8 cellular contexts compared by ENCODE assay signal in genomic region chr4:73255847-73256246, GRCh38. TPM values are rescaled to one million over a fixed set of nuclear protein-coding genes. Genes with fewer than 3 reads are reported as not detected.
DNase-seq lines count a peak whose midpoint lies in the region; ATAC-seq, FAIRE-seq and TF ChIP-seq lines count a peak whose summit lies in the region.
"Not testable (repeated sequence)": the region's sequence is repeated elsewhere in the genome, so short reads cannot be mapped to it uniquely, and the experiment has no call there.

No MANE protein-coding gene starts in this region.

- dilution Hi-C loops in mammary epithelial cell (cut with HindIII; ENCODE audit: low sequenced_read_pairs) = not testable (repeated sequence)

- not testable (repeated sequence) for BruUV-seq in OCI-LY7 (replicated peaks; lab: Mats Ljungman, UMichigan); mammary epithelial cell (replicated peaks; lab: Mats Ljungman, UMichigan)

- H3K27me3 Mint-ChIP-seq in GM23338 (ENCODE audit: insufficient read depth, low read depth, poor library complexity) = peaks cover 13% of the 10 kb centered on the region
- not testable (repeated sequence) for H3K27me3 Mint-ChIP-seq in activated T-cell treated with anti-CD3 and anti-CD28 coated beads, Interleukin-2, amount 50 U/mL, for 24 hours

- H3K9me2 ChIP-seq in GM23338 (ENCODE audit: insufficient read depth); OCI-LY7 (ENCODE audit: insufficient read depth, low read length): not testable (repeated sequence)

- H3K27ac ChIP-seq in A549; GM23338 (ENCODE audit: low read depth); OCI-LY7 (ENCODE audit: low read depth, low read length, poor library complexity, severe bottlenecking): not testable (repeated sequence)
- peak overlapping the region; percentile 16 for H3K27ac ChIP-seq in mammary epithelial cell (ENCODE audit: insufficient read depth, low read depth, low read length)

- not testable (repeated sequence) for H3K9me3 Mint-ChIP-seq in GM23338; activated T-cell treated with anti-CD3 and anti-CD28 coated beads, Interleukin-2, amount 50 U/mL, for 24 hours

- H3K36me3 Mint-ChIP-seq in GM23338 (ENCODE audit: low read depth) = peaks cover 35% of the 10 kb centered on the region
- peaks cover 84% of the 10 kb centered on the region for H3K36me3 Mint-ChIP-seq in activated T-cell treated with anti-CD3 and anti-CD28 coated beads, Interleukin-2, amount 50 U/mL, for 24 hours (ENCODE audit: low read depth)

- ATAC-seq in A549, GM23338, mucosa of descending colon: not testable (repeated sequence)

- 79% methylated on average over 8 of the region's 8 CpGs for WGBS in A549 (ENCODE audit: missing lambda C conversion rate)
- WGBS in mammary epithelial cell (ENCODE audit: low coverage, missing lambda C conversion rate) = 79% methylated on average over 5 of the region's 8 CpGs

- H4K20me1 ChIP-seq in GM23338 (replicated peaks; ENCODE audit: insufficient read depth) (peaks cover 39% of the 10 kb centered on the region), OCI-LY7 (ENCODE audit: insufficient read depth, low read length) (peaks cover 56% of the 10 kb centered on the region)
- H4K20me1 ChIP-seq in mammary epithelial cell (ENCODE audit: insufficient read depth, low read length) = not testable (repeated sequence)

- not testable (repeated sequence) for H3F3A ChIP-seq in GM23338 (replicated peaks; ENCODE audit: low read depth)

- H3K4me2 ChIP-seq in A549 (peak overlapping the region; percentile 77; the same call in 2 of the 3 replicates), GM23338 (peak overlapping the region; percentile 94; the same call in 1 of the 2 replicates), OCI-LY7 (ENCODE audit: low read length) (peak overlapping the region; percentile 92), mammary epithelial cell (ENCODE audit: insufficient read depth, low read depth, low read length) (peak overlapping the region; percentile 86)

- not testable (repeated sequence) for TF ChIP-seq POLR2A in A549 (IDR thresholded peaks at IDR 0.05; ENCODE audit: low read length)

- H2AFZ ChIP-seq in GM23338; OCI-LY7 (ENCODE audit: low read length); mammary epithelial cell (ENCODE audit: low read depth, low read length): not testable (repeated sequence)

- not testable (repeated sequence) for DNase-seq in A549 (ENCODE audit: low read depth in 1 of 2, low spot score in 1 of 2); GM23338 (ENCODE audit: low spot score); OCI-LY7 (ENCODE audit: low spot score); activated T-cell treated with anti-CD3 and anti-CD28 coated beads, Interleukin-2, amount 50 U/mL, for 24 hours; mammary epithelial cell; fibroblast of pulmonary artery (ENCODE audit: low read depth); retinal pigment epithelial cell (ENCODE audit: low read depth)
- peak in 2 of 3 donors; percentile 20 to 44 for DNase-seq in mucosa of descending colon

- peak overlapping the region; percentile 95 for H3K4me3 Mint-ChIP-seq in GM23338
- peak overlapping the region; percentile 98 for H3K4me3 Mint-ChIP-seq in activated T-cell treated with anti-CD3 and anti-CD28 coated beads, Interleukin-2, amount 50 U/mL, for 24 hours

- H3K9me3 ChIP-seq in A549; OCI-LY7 (ENCODE audit: low read length); mammary epithelial cell (replicated peaks; ENCODE audit: insufficient read depth, low read length); mucosa of descending colon: not testable (repeated sequence)

- POLR2A ChIA-PET in A549 (lab: Yijun Ruan, JAX) = not testable (repeated sequence)
- POLR2A ChIA-PET in OCI-LY7 (lab: Charles Lee) = interaction anchor here (1.1 to 1.4 kb wide), 3 partner anchors 10 to 20 kb away, joined by 4 to 6 read pairs (median 6); no protein-coding TSS in a partner anchor

- CTCF ChIA-PET in A549 (lab: Yijun Ruan, JAX) (interaction anchor here (0.9 to 2.6 kb wide), 4 partner anchors 18 to 217 kb away, joined by 3 to 7 read pairs (median 4); no protein-coding TSS in a partner anchor), mammary epithelial cell (lab: Charles Lee; ENCODE audit: low non-redundant PET) (interaction anchor here (0.6 kb wide), 1 partner anchor 95 kb away, joined by 8 read pairs; no protein-coding TSS in a partner anchor)
- CTCF ChIA-PET in OCI-LY7 (lab: Charles Lee; ENCODE audit: unreplicated experiment) = not testable (repeated sequence)

- H3K27ac Mint-ChIP-seq in GM23338; activated T-cell treated with anti-CD3 and anti-CD28 coated beads, Interleukin-2, amount 50 U/mL, for 24 hours: not testable (repeated sequence)

- TF ChIP-seq CTCF in A549 (IDR thresholded peaks at IDR 0.05); GM23338 (conservative IDR thresholded peaks at IDR 0.05; ENCODE audit: low read depth in 2 of 2); OCI-LY7 (conservative IDR thresholded peaks at IDR 0.05; ENCODE audit: low read length); mammary epithelial cell (conservative IDR thresholded peaks at IDR 0.05 in 1 of 2, IDR thresholded peaks at IDR 0.05 in 1 of 2; ENCODE audit: extremely low read depth in 1 of 2, insufficient read depth in 1 of 2, low read depth in 1 of 2, low read length in 2 of 2); fibroblast of pulmonary artery (IDR thresholded peaks at IDR 0.05; ENCODE audit: low read length, missing control alignments); mucosa of descending colon (IDR thresholded peaks at IDR 0.05); retinal pigment epithelial cell (conservative IDR thresholded peaks at IDR 0.05; ENCODE audit: low read depth, low read length): not testable (repeated sequence)

- peaks cover 25% of the 10 kb centered on the region for H3K4me1 Mint-ChIP-seq in GM23338
- H3K4me1 Mint-ChIP-seq in activated T-cell treated with anti-CD3 and anti-CD28 coated beads, Interleukin-2, amount 50 U/mL, for 24 hours (ENCODE audit: low read depth) = peaks cover 64% of the 10 kb centered on the region

- H3K27me3 ChIP-seq in GM23338 (ENCODE audit: insufficient read depth); mammary epithelial cell (ENCODE audit: insufficient read depth, low read length): not testable (repeated sequence)

- not testable (repeated sequence) for H3K4me3 ChIP-seq in A549, mucosa of descending colon
- H3K4me3 ChIP-seq in GM23338 = peak overlapping the region; percentile 82; the same call in 1 of the 2 replicates
- H3K4me3 ChIP-seq in OCI-LY7 (ENCODE audit: low read depth, low read length, poor library complexity, severe bottlenecking) = peak overlapping the region; percentile 99
- peak overlapping the region in 2 of 3 experiments; percentile 70 to 97 for H3K4me3 ChIP-seq in mammary epithelial cell (replicated peaks in 1 of 3; ENCODE audit: insufficient read depth in 1 of 3, low read depth in 2 of 3, low read length in 3 of 3)
- peak overlapping the region; percentile 84 for H3K4me3 ChIP-seq in fibroblast of pulmonary artery (replicated peaks; ENCODE audit: low read depth, low read length)
- H3K4me3 ChIP-seq in retinal pigment epithelial cell (ENCODE audit: low read length) = peak overlapping the region; percentile 80

- not testable (repeated sequence) for FAIRE-seq in A549 (lab: Jason Lieb, UNC)

- not testable (repeated sequence) for H3K36me3 ChIP-seq in GM23338 (ENCODE audit: insufficient read depth); mucosa of descending colon (ENCODE audit: low read depth)
- H3K36me3 ChIP-seq in OCI-LY7 (ENCODE audit: insufficient read depth, low read length) (peaks cover 73% of the 10 kb centered on the region), mammary epithelial cell (ENCODE audit: insufficient read depth, low read length) (peaks cover 10% of the 10 kb centered on the region)

- in situ Hi-C loops in mammary epithelial cell (cut with MboI; ENCODE audit: low sequenced_read_pairs in 2 of 2) = not testable (repeated sequence)

- not testable (repeated sequence) for H3K9ac ChIP-seq in mammary epithelial cell (ENCODE audit: insufficient read depth, low read length)

- H3K79me2 ChIP-seq in GM23338 (replicated peaks; ENCODE audit: insufficient read depth) (peaks cover 90% of the 10 kb centered on the region), OCI-LY7 (ENCODE audit: insufficient read depth, low read depth, low read length) (peaks cover 92% of the 10 kb centered on the region), mammary epithelial cell (ENCODE audit: insufficient read depth, low read length) (peaks cover 93% of the 10 kb centered on the region)

- H3K4me1 ChIP-seq in A549 (peaks cover 23% of the 10 kb centered on the region; the same call in 2 of the 3 replicates), GM23338 (ENCODE audit: insufficient read depth) (peaks cover 20% of the 10 kb centered on the region), OCI-LY7 (ENCODE audit: insufficient read depth, low read length, poor library complexity, severe bottlenecking) (peaks cover 44% of the 10 kb centered on the region), mammary epithelial cell (ENCODE audit: insufficient read depth, low read length) (peaks cover 12% of the 10 kb centered on the region), mucosa of descending colon (ENCODE audit: low read depth) (peaks cover 42% of the 10 kb centered on the region)

- TF ChIP-seq RAD21 in A549 (conservative IDR thresholded peaks at IDR 0.05 in 1 of 2, IDR thresholded peaks at IDR 0.05 in 1 of 2) = not testable (repeated sequence)

- not testable (repeated sequence) for TF ChIP-seq EP300 in A549 (IDR thresholded peaks at IDR 0.05)

- intact Hi-C loops in OCI-LY7 (cut with micrococcal nuclease; ENCODE audit: unreplicated experiment) (loop anchor here (5.0 to 10.0 kb wide), 3 partner anchors 114 to 554 kb away; no protein-coding TSS in a partner anchor), mammary epithelial cell (cut with micrococcal nuclease) (loop anchor here (5.0 kb wide), 2 partner anchors 114 to 234 kb away; no protein-coding TSS in a partner anchor), mucosa of descending colon (cut with DNase I, micrococcal nuclease) (loop anchor here in 1 of 2 donors (10.0 kb wide), 1 partner anchor 101 kb away; no protein-coding TSS in a partner anchor)

RNA-seq across cellular contexts. Expression of gene ANKRD17, which starts 2.8 kb away (rescaled TPM):
- polyA plus RNA-seq in A549 (2011; rRNA removed) = 43.5 and 46.3 TPM in 2 replicates
- polyA plus RNA-seq in A549 (2012; cell fraction: cytosol; rRNA removed) = 11.1 and 14.3 TPM in 2 replicates
- 13.6 and 16.5 TPM in 2 replicates for polyA plus RNA-seq in A549 (2012; cell fraction: nucleus; rRNA removed)
- polyA plus RNA-seq in A549 (2017; fragmentation: RNase III; extraction: RNeasy Plus Mini Kit Qiagen cat#74134 plus additional on column Dnase treatment) = 17.5 to 19.0 TPM (median 18.1 TPM) in 3 replicates
- 79.5 and 82.3 TPM in 2 replicates for polyA minus RNA-seq in A549 (2011; rRNA and poly(A)+ RNA removed)
- total RNA-seq in GM23338 (2014; rRNA removed; shearing (Covaris generic)) = 85.3 and 117 TPM in 2 replicates
- polyA plus RNA-seq in GM23338 (2016; fragmentation: Nextera tagmentation; extraction: Ambion mirVana) = 33.9 and 41.9 TPM in 2 replicates
- total RNA-seq in OCI-LY7 (2014; rRNA removed; shearing (Covaris generic)) = 39.4 and 53.0 TPM in 2 replicates
- 70.3 and 77.4 TPM in 2 replicates for total RNA-seq in OCI-LY7 (2022)
- total RNA-seq in mammary epithelial cell = 10 to 100 TPM; 66.2 to 70.6 TPM
- polyA plus RNA-seq in mammary epithelial cell = 41.9 TPM
- polyA minus RNA-seq in mammary epithelial cell = 105 TPM
- 10 to 100 TPM; 62.4 to 75.3 (median 70.4) TPM for total RNA-seq in mucosa of descending colon
